ENCODE assay signal across 10 cellular contexts in the genomic region with DNA sequence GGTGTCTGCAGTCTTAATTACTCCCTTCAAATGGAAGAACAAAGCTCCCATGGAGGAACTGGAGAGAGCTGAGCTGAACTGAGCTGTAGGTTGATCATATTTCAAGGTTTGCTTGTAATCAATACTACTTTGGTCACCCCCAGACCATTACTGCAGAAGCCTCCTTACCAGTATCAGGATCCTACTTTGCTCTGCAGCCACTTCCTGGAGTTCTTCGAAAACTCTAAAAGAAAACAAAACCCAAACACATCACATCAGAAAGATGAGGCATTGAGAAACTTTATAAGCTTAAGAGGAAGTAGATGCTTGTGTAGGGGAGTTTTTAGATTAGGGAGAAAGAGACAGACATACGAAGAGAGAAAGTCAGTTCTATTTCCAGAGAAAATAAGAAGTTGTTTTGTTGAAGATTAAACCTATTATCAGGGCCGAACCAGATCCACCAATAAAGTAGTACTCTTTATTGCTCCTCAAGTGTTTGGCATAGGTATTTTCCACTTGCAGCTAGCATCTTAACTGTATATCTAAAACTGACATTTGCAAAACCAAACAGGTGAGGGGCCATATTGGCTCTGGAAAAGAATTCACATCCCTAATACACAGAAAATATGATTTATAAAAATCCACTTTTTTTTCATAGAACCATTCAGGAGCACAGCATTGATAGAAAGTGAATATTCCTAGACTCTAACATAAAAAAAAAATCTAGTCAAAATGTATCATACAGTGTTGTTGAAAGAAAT.
DNase-seq lines count a peak whose midpoint lies in the region; ATAC-seq and TF ChIP-seq lines count a peak whose summit lies in the region.
"Had no signal": no experiment of that assay in that cellular context is flagged by ENCODE, and none has a peak within 500 bp of the region (broad histone marks: within the 10 kb centered on the region; RNA-seq: fewer than 3 reads in every experiment).

No MANE protein-coding gene starts in this region.

- H3K27ac Mint-ChIP-seq in GM23338 (no peak overlapping the region; the same call in 1 of the 2 replicates), memory B cell (peak overlapping the region; percentile 24)

- H3K4me3 ChIP-seq in GM23338 = no peak overlapping the region

- no peak overlapping the region for H3K4me2 ChIP-seq in GM23338

- no peaks in the 10 kb centered on the region for H4K20me1 ChIP-seq in GM23338 (replicated peaks; ENCODE audit: insufficient read depth)

- H3K27me3 ChIP-seq in GM23338 (ENCODE audit: insufficient read depth) = no peaks in the 10 kb centered on the region

- TF ChIP-seq CTCF in GM23338 (conservative IDR thresholded peaks at IDR 0.05; ENCODE audit: low read depth in 2 of 2) (no peak), RWPE1 (conservative IDR thresholded peaks at IDR 0.05; ENCODE audit: low read depth) (no peak)

- H3K36me3 Mint-ChIP-seq in GM23338 (ENCODE audit: low read depth) = no peaks in the 10 kb centered on the region
- H3K36me3 Mint-ChIP-seq in memory B cell = no peaks in the 10 kb centered on the region

- peaks cover 8% of the 10 kb centered on the region for H3K27me3 Mint-ChIP-seq in GM23338 (ENCODE audit: insufficient read depth, low read depth, poor library complexity)
- H3K27me3 Mint-ChIP-seq in memory B cell = peaks cover 2% of the 10 kb centered on the region

- 0 out of 2 replicates have a peak, but pooled peaks cover 5% of the 10 kb centered on the region for H3K9me2 ChIP-seq in GM23338 (ENCODE audit: insufficient read depth)

- peaks cover 5% of the 10 kb centered on the region for H3F3A ChIP-seq in GM23338 (replicated peaks; ENCODE audit: low read depth)

- H3K4me1 Mint-ChIP-seq in GM23338 (peaks cover 54% of the 10 kb centered on the region), memory B cell (peaks cover 42% of the 10 kb centered on the region)

- DNase-seq in GM23338 (ENCODE audit: low spot score) = no peak
- DNase-seq in NOMO-1 treated with dmso at 0.1 percent for 144 hours (lab: John Stamatoyannopoulos, UW; ENCODE audit: unreplicated experiment) = peak; percentile 36
- DNase-seq in memory B cell (ENCODE audit: low spot score in 2 of 2) = no peak
- DNase-seq in NCI-H146 treated with DMSO at 0.1 percent for 48 hours (lab: John Stamatoyannopoulos, UW; ENCODE audit: unreplicated experiment) = no peak
- no peak for DNase-seq in RWPE1 (ENCODE audit: low spot score)
- no peak for DNase-seq in left lobe of liver (ENCODE audit: low spot score)
- DNase-seq: aorta; KG1; stimulated activated CD8-positive, alpha-beta memory T cell treated with anti-CD3 and anti-CD28 coated beads, Interleukin-4, amount 100 ng/mL, for 48 hours had no signal

- H3K79me2 ChIP-seq in GM23338 (replicated peaks; ENCODE audit: insufficient read depth) = no peaks in the 10 kb centered on the region

- peak; percentile 31 for ATAC-seq in GM18909 (IDR thresholded peaks at IDR 0.05; ENCODE audit: poor library complexity, unreplicated experiment)
- ATAC-seq in GM23338 = no peak
- ATAC-seq in memory B cell (ENCODE audit: low read depth) = peak; percentile 66
- ATAC-seq in left lobe of liver = no peak

- no peaks in the 10 kb centered on the region for H3K9me3 Mint-ChIP-seq in GM23338
- H3K9me3 Mint-ChIP-seq in memory B cell = no peaks in the 10 kb centered on the region

- no peaks in the 10 kb centered on the region for H3K36me3 ChIP-seq in GM23338 (ENCODE audit: insufficient read depth)

- H3K4me3 Mint-ChIP-seq in GM23338 (no peak overlapping the region), memory B cell (no peak overlapping the region)

- peaks cover 19% of the 10 kb centered on the region for H3K4me1 ChIP-seq in GM23338 (ENCODE audit: insufficient read depth)

- CTCF ChIA-PET in RWPE1 (lab: Yijun Ruan, JAX) = no interaction called here

- peak overlapping the region; percentile 57 for H2AFZ ChIP-seq in GM23338

- H3K27ac ChIP-seq in GM23338 (ENCODE audit: low read depth) = no peak overlapping the region
- no peak overlapping the region for H3K27ac ChIP-seq in RWPE1

- POLR2A ChIA-PET in RWPE1 (lab: Yijun Ruan, JAX; ENCODE audit: low non-redundant PET) = no interaction called here

TF ChIP-seq in GM23338, 12 proteins besides CTCF, POLR2A, EP300 and RAD21:
- TF ChIP-seq ZNF331 (CRISPR knock-in tag; IDR thresholded peaks at IDR 0.05; ENCODE audit: low read depth) (no peak), REST (IDR thresholded peaks at IDR 0.05; ENCODE audit: unreplicated experiment) (no peak), EZH2 (IDR thresholded peaks at IDR 0.05; ENCODE audit: low read depth, unreplicated experiment) (no peak), CREB1 (CRISPR knock-in tag; IDR thresholded peaks at IDR 0.05; ENCODE audit: low read depth) (no peak), POLR2AphosphoS5 (IDR thresholded peaks at IDR 0.05; ENCODE audit: low read depth) (no peak), STAT1 (IDR thresholded peaks at IDR 0.05; ENCODE audit: unreplicated experiment) (no peak)

Comparison
In these comparisons a context has a peak if more than half of its experiments do, and no peak if none do; other contexts are left out.
1. ATAC-seq: peak in GM18909 (single experiment) and memory B cell (single experiment); none in GM23338 (single experiment) and left lobe of liver (single experiment).